In genomic region chr3:177141899-177142651, GRCh38 we compare ENCODE assay signal across 11 cellular contexts. TPM values are rescaled to one million over a fixed set of nuclear protein-coding genes. Genes with fewer than 3 reads are reported as not detected.
DNase-seq lines count a peak whose midpoint lies in the region; ATAC-seq, FAIRE-seq and TF ChIP-seq lines count a peak whose summit lies in the region.
"Had no signal": no experiment of that assay in that cellular context is flagged by ENCODE, and none has a peak within 500 bp of the region (broad histone marks: within the 10 kb centered on the region; RNA-seq: fewer than 3 reads in every experiment).

No MANE protein-coding gene starts in this region.

- peak overlapping the region; percentile 9 for H3K4me3 Mint-ChIP-seq in activated naive CD4-positive, alpha-beta T cell treated with anti-CD3 and anti-CD28 coated beads, Interleukin-2, amount 50 U/mL, for 24 hours
- H3K4me3 Mint-ChIP-seq in type B pancreatic cell: no peak overlapping the region

- H3K36me3 ChIP-seq in GM12878 (ENCODE audit: control insufficient read depth in 2 of 2, insufficient read depth in 2 of 2, low read length in 1 of 2) (peaks cover 0 to 3% of the 10 kb centered on the region in 2 experiments; a peak in 1 of 4 replicates), smooth muscle cell (ENCODE audit: low read depth) (no peaks in the 10 kb centered on the region)
- H3K36me3 ChIP-seq: pancreas had no signal

- H3K79me2 ChIP-seq in GM12878 (ENCODE audit: control insufficient read depth, insufficient read depth, low read length) (peaks cover 90% of the 10 kb centered on the region), smooth muscle cell (ENCODE audit: low read depth) (peaks cover 100% of the 10 kb centered on the region)

- no peak for TF ChIP-seq CTCF in GM12878 (IDR thresholded peaks at IDR 0.05 in 2 of 3, conservative IDR thresholded peaks at IDR 0.05 in 1 of 3; ENCODE audit: control insufficient read depth in 2 of 3, extremely low read depth in 1 of 3, insufficient read depth in 1 of 3, low read depth in 3 of 3, low read length in 3 of 3)
- TF ChIP-seq CTCF in smooth muscle cell (IDR thresholded peaks at IDR 0.05; ENCODE audit: borderline replicate concordance, insufficient read depth, poor library complexity, severe bottlenecking): no peak
- no peak for TF ChIP-seq CTCF in type B pancreatic cell (conservative IDR thresholded peaks at IDR 0.05)

- intact Hi-C loops in GM12878 (cut with micrococcal nuclease; ENCODE audit: unreplicated experiment): no loop called here

- no peaks in the 10 kb centered on the region for H3K9me3 ChIP-seq in GM12878 (replicated peaks; ENCODE audit: control insufficient read depth, insufficient read depth, low read length)
- H3K9me3 ChIP-seq in smooth muscle cell (replicated peaks; ENCODE audit: low read depth): no peaks in the 10 kb centered on the region
- H3K9me3 ChIP-seq: pancreas had no signal

- peak overlapping the region; percentile 20 for H3K27ac Mint-ChIP-seq in activated naive CD4-positive, alpha-beta T cell treated with anti-CD3 and anti-CD28 coated beads, Interleukin-2, amount 50 U/mL, for 24 hours
- no peak overlapping the region for H3K27ac Mint-ChIP-seq in type B pancreatic cell

- no peak for TF ChIP-seq POLR2A in GM12878 (IDR thresholded peaks at IDR 0.05; ENCODE audit: low read depth, low read length)

- H3K4me1 Mint-ChIP-seq in activated naive CD4-positive, alpha-beta T cell treated with anti-CD3 and anti-CD28 coated beads, Interleukin-2, amount 50 U/mL, for 24 hours: peaks cover 86% of the 10 kb centered on the region
- H3K4me1 Mint-ChIP-seq in type B pancreatic cell (ENCODE audit: unreplicated experiment): peaks cover 32% of the 10 kb centered on the region

- no peak overlapping the region for H2AFZ ChIP-seq in GM12878 (ENCODE audit: control insufficient read depth, low read depth, low read length)
- no peak overlapping the region for H2AFZ ChIP-seq in smooth muscle cell (ENCODE audit: low read depth)

- peaks cover 6% of the 10 kb centered on the region for H3F3A ChIP-seq in smooth muscle cell (ENCODE audit: low read depth)

- SMC1A ChIA-PET in GM12878 (lab: Charles Lee; ENCODE audit: uncharacterized antibody, unreplicated experiment): interaction anchor here (0.7 to 2.3 kb wide), 7 partner anchors 7 to 71 kb away, joined by 3 to 8 read pairs (median 3); no protein-coding TSS in a partner anchor

- TF ChIP-seq EP300 in GM12878 (IDR thresholded peaks at IDR 0.05; ENCODE audit: borderline replicate concordance in 1 of 2, control insufficient read depth in 1 of 2, low read depth in 2 of 2, low read length in 2 of 2): no peak

- 55% methylated on average over 6 of the region's 6 CpGs for WGBS in GM12878 (ENCODE audit: insufficient coverage, insufficient replicate concordance, low lambda C conversion rate, missing lambda C conversion rate)
- WGBS in smooth muscle cell (ENCODE audit: low lambda C conversion rate): 88% methylated on average over 6 of the region's 6 CpGs

- peaks cover 3% of the 10 kb centered on the region for H3K36me3 Mint-ChIP-seq in activated naive CD4-positive, alpha-beta T cell treated with anti-CD3 and anti-CD28 coated beads, Interleukin-2, amount 50 U/mL, for 24 hours
- peaks cover 19% of the 10 kb centered on the region for H3K36me3 Mint-ChIP-seq in type B pancreatic cell

- H3K9me3 Mint-ChIP-seq in activated naive CD4-positive, alpha-beta T cell treated with anti-CD3 and anti-CD28 coated beads, Interleukin-2, amount 50 U/mL, for 24 hours: no peaks in the 10 kb centered on the region
- no peaks in the 10 kb centered on the region for H3K9me3 Mint-ChIP-seq in type B pancreatic cell

- H3K27ac ChIP-seq in GM12878 (ENCODE audit: control insufficient read depth, insufficient read depth) (no peak overlapping the region), smooth muscle cell (ENCODE audit: low read depth) (peak overlapping the region; percentile 54)
- H3K27ac ChIP-seq: pancreas had no signal

- BruUV-seq in GM12878 (replicated peaks; lab: Mats Ljungman, UMichigan): no TSS peak

- CTCF ChIA-PET in GM12878 (lab: Yijun Ruan, JAX): interaction anchor here (1.2 kb wide), 1 partner anchor 12 kb away, joined by 3 read pairs; no protein-coding TSS in a partner anchor

- no peak for TF ChIP-seq RAD21 in GM12878 (IDR thresholded peaks at IDR 0.05; ENCODE audit: insufficient read depth, low read depth, low read length)

- no peaks in the 10 kb centered on the region; the same call in 1 of the 2 replicates for H4K20me1 ChIP-seq in GM12878 (ENCODE audit: control insufficient read depth, insufficient read depth)
- H4K20me1 ChIP-seq in smooth muscle cell (ENCODE audit: low read depth): peaks cover 100% of the 10 kb centered on the region

- in situ Hi-C loops in GM12878 (cut with MboI): no loop called here

- POLR2A ChIA-PET in GM12878 (lab: Charles Lee): interaction anchor here (0.6 kb wide), 1 partner anchor 47 kb away, joined by 4 read pairs; no protein-coding TSS in a partner anchor

- no peaks in the 10 kb centered on the region for H3K27me3 ChIP-seq in GM12878 (replicated peaks in 1 of 2; ENCODE audit: control insufficient read depth in 2 of 2, insufficient read depth in 2 of 2, low read length in 1 of 2)
- H3K27me3 ChIP-seq in smooth muscle cell (ENCODE audit: low read depth): no peaks in the 10 kb centered on the region
- H3K27me3 ChIP-seq: pancreas had no signal

- no peak overlapping the region for H3K4me3 ChIP-seq in GM12878
- H3K4me3 ChIP-seq in smooth muscle cell: no peak overlapping the region
- H3K4me3 ChIP-seq: pancreas had no signal

- peaks cover 30% of the 10 kb centered on the region for H3K4me1 ChIP-seq in GM12878 (ENCODE audit: control insufficient read depth, insufficient read depth, low read length)
- H3K4me1 ChIP-seq in smooth muscle cell (ENCODE audit: low read depth): peaks cover 19% of the 10 kb centered on the region

- ATAC-seq in GM12878 (peak; percentile 7; the same call in 2 of the 3 replicates), GM19452 (IDR thresholded peaks at IDR 0.05; ENCODE audit: unreplicated experiment) (no peak), HG03439 (IDR thresholded peaks at IDR 0.05; ENCODE audit: unreplicated experiment) (no peak)
- ATAC-seq: pancreas had no signal

- H3K27me3 Mint-ChIP-seq in activated naive CD4-positive, alpha-beta T cell treated with anti-CD3 and anti-CD28 coated beads, Interleukin-2, amount 50 U/mL, for 24 hours: no peaks in the 10 kb centered on the region
- H3K27me3 Mint-ChIP-seq in type B pancreatic cell: no peaks in the 10 kb centered on the region

- no peak for DNase-seq in activated naive CD4-positive, alpha-beta T cell treated with Interleukin-2 at 50 U/mL for 16 hours
- DNase-seq in NCI-H69 (lab: John Stamatoyannopoulos, UW) (peak; percentile 24), GM12878 (ENCODE audit: low read depth, low spot score) (no peak), smooth muscle cell (lab: John Stamatoyannopoulos, UW; ENCODE audit: unreplicated experiment) (no peak), type B pancreatic cell (ENCODE audit: extremely low spot score, unreplicated experiment) (no peak)
- DNase-seq: kidney, NCI-H2227 treated with DMSO at 0.1 percent for 48 hours, pancreas had no signal

- H3K9ac ChIP-seq in GM12878 (ENCODE audit: control insufficient read depth, insufficient read depth, low read length) (no peak overlapping the region), smooth muscle cell (ENCODE audit: low read depth) (no peak overlapping the region)

- H3K4me2 ChIP-seq in GM12878 (ENCODE audit: control insufficient read depth, insufficient read depth) (peak overlapping the region; percentile 14; the same call in 1 of the 2 replicates), smooth muscle cell (peak overlapping the region; percentile 18)

- RAD21 ChIA-PET in GM12878 (lab: Charles Lee; ENCODE audit: unreplicated experiment): interaction anchor here (1.0 kb wide), 1 partner anchor 91 kb away, joined by 3 read pairs; no protein-coding TSS in a partner anchor

- no peak for FAIRE-seq in GM12878 (lab: Jason Lieb, UNC)
- FAIRE-seq: kidney, pancreas had no signal

TF ChIP-seq in GM12878, 131 proteins besides CTCF, POLR2A, EP300 and RAD21 (continues in another document):
- TF ChIP-seq PBX3 (IDR thresholded peaks at IDR 0.05; ENCODE audit: insufficient replicate concordance, low read depth, low read length): no peak

RNA-seq across cellular contexts. Expression of gene TBL1XR1, which starts 55.2 kb away (rescaled TPM):
- total RNA-seq in GM12878 (2013; cell fraction: nucleolus; rRNA removed): 54.8 and 56.7 TPM in 2 replicates
- 60.6 and 68.7 TPM in 2 replicates for total RNA-seq in GM12878 (2014; rRNA removed)
- total RNA-seq in GM12878 (2014; rRNA removed; fragmentation: Illumina TruSeq; extraction: Trizol): 72.2 and 78.9 TPM in 2 replicates
- 114 and 126 TPM in 2 replicates for total RNA-seq in GM12878 (2021)
- polyA plus RNA-seq in GM12878 (2011; ENCODE audit: low read depth): 13.5 TPM
- polyA plus RNA-seq in GM12878 (2011; rRNA removed): 115 and 133 TPM in 2 replicates
- polyA plus RNA-seq in GM12878 (2011; cell fraction: cytosol; rRNA removed): 27.6 and 44.4 TPM in 2 replicates
- 55.1 and 55.3 TPM in 2 replicates for polyA plus RNA-seq in GM12878 (2011; cell fraction: nucleus; rRNA removed)
- 31.5 and 35.2 TPM in 2 replicates for polyA plus RNA-seq in GM12878 (2012)
- 41.9 and 53.2 TPM in 2 replicates for polyA plus RNA-seq in GM12878 (2014; fragmentation: Illumina TruSeq; extraction: Trizol)
- polyA plus RNA-seq in GM12878 (2014; fragmentation: Nextera tagmentation; extraction: Ambion mirVana): 10 to 100 TPM; 13.0 to 77.5 TPM
- polyA plus RNA-seq in GM12878 (2014; rRNA removed): 39.6 and 46.8 TPM in 2 replicates
- 10 to 100 TPM; 56.8 to 60.1 TPM for polyA plus RNA-seq in GM12878 (2016; fragmentation: Nextera tagmentation; extraction: Ambion mirVana)
- polyA minus RNA-seq in GM12878 (2011; rRNA and poly(A)+ RNA removed): 233 and 383 TPM in 2 replicates
- 109 and 146 TPM in 2 replicates for polyA minus RNA-seq in GM12878 (2011; cell fraction: cytosol; rRNA and poly(A)+ RNA removed)
- 58.4 and 117 TPM in 2 replicates for polyA minus RNA-seq in GM12878 (2011; cell fraction: nucleus; rRNA and poly(A)+ RNA removed)
- total RNA-seq in smooth muscle cell: 115 and 223 TPM in 2 replicates
- 19.9 and 26.7 TPM in 2 replicates for polyA plus RNA-seq in smooth muscle cell
- 118 and 155 TPM in 2 replicates for total RNA-seq in type B pancreatic cell (ENCODE audit: low replicate concordance)
